ENCODE assay signal across 12 cellular contexts in genomic region chr5:68378204-68378830, GRCh38.
DNase-seq lines count a peak whose midpoint lies in the region; ATAC-seq and TF ChIP-seq lines count a peak whose summit lies in the region.
"Had no signal": no experiment of that assay in that cellular context is flagged by ENCODE, and none has a peak within 500 bp of the region (broad histone marks: within the 10 kb centered on the region; RNA-seq: fewer than 3 reads in every experiment).

No MANE protein-coding gene starts in this region.

- peak overlapping the region; percentile 43 for H3K4me3 Mint-ChIP-seq in activated T-helper 17 cell treated with anti-CD3 and anti-CD28 coated beads, Interleukin-2, amount 50 U/mL, for 72 hours
- H3K4me3 Mint-ChIP-seq in HFFc6 = no peak overlapping the region
- no peak overlapping the region for H3K4me3 Mint-ChIP-seq in Caco-2 (ENCODE audit: unreplicated experiment)

- no peaks in the 10 kb centered on the region for H3K79me2 ChIP-seq in OCI-LY7 (ENCODE audit: insufficient read depth, low read depth, low read length)

- no peak overlapping the region for H2AFZ ChIP-seq in OCI-LY7 (ENCODE audit: low read length)

- no peaks in the 10 kb centered on the region for H3K9me2 ChIP-seq in OCI-LY7 (ENCODE audit: insufficient read depth, low read length)

- CTCF ChIA-PET in OCI-LY7 (lab: Charles Lee; ENCODE audit: unreplicated experiment) = no interaction called here
- CTCF ChIA-PET in Caco-2 (lab: Charles Lee) = no interaction called here

- no peaks in the 10 kb centered on the region for H3K27me3 Mint-ChIP-seq in activated T-helper 17 cell treated with anti-CD3 and anti-CD28 coated beads, Interleukin-2, amount 50 U/mL, for 72 hours
- H3K27me3 Mint-ChIP-seq in HFFc6 (ENCODE audit: insufficient read depth) = peaks cover 4% of the 10 kb centered on the region
- no peaks in the 10 kb centered on the region for H3K27me3 Mint-ChIP-seq in Caco-2 (ENCODE audit: insufficient read depth, unreplicated experiment)

- TF ChIP-seq CTCF in GM12864 (IDR thresholded peaks at IDR 0.05; ENCODE audit: low read depth, low read length, missing control alignments) (no peak), OCI-LY7 (conservative IDR thresholded peaks at IDR 0.05; ENCODE audit: low read length) (no peak), HFFc6 (IDR thresholded peaks at IDR 0.05) (no peak), Caco-2 (IDR thresholded peaks at IDR 0.05; ENCODE audit: insufficient read depth in 1 of 2, low read depth in 1 of 2, low read length in 1 of 2, severe bottlenecking in 1 of 2, unreplicated experiment in 1 of 2) (no peak)

- DNase-seq in GM12864 (ENCODE audit: low read depth) (peak; percentile 25), OCI-LY7 (ENCODE audit: low spot score) (no peak), mesenteric fat pad (ENCODE audit: low spot score) (no peak), HFFc6 (no peak), Caco-2 (no peak)
- DNase-seq: DMS 273 treated with DMSO at 0.1 percent for 48 hours, heart right ventricle, right lobe of liver, SHP77 had no signal

- ATAC-seq in GM19463 (IDR thresholded peaks at IDR 0.05; ENCODE audit: unreplicated experiment) = peak; percentile 81
- peak; percentile 79 for ATAC-seq in HG03139 (IDR thresholded peaks at IDR 0.05; ENCODE audit: unreplicated experiment)
- peak; percentile 63 for ATAC-seq in activated T-helper 17 cell treated with anti-CD3 and anti-CD28 coated beads, Interleukin-2, amount 50 U/mL, for 72 hours (replicated peaks)
- ATAC-seq: heart right ventricle had no signal

- no peaks in the 10 kb centered on the region for H3K36me3 Mint-ChIP-seq in activated T-helper 17 cell treated with anti-CD3 and anti-CD28 coated beads, Interleukin-2, amount 50 U/mL, for 72 hours (ENCODE audit: low read depth)
- H3K36me3 Mint-ChIP-seq in HFFc6 (ENCODE audit: low read depth) = no peaks in the 10 kb centered on the region
- H3K36me3 Mint-ChIP-seq in Caco-2 (ENCODE audit: insufficient read depth, unreplicated experiment) = no peaks in the 10 kb centered on the region

- H3K27me3 ChIP-seq in Caco-2 (replicated peaks; ENCODE audit: control insufficient read depth, insufficient read depth, low read length) = no peaks in the 10 kb centered on the region
- H3K27me3 ChIP-seq: heart right ventricle, right lobe of liver had no signal

- intact Hi-C loops in OCI-LY7 (cut with micrococcal nuclease; ENCODE audit: unreplicated experiment) = no loop called here
- intact Hi-C loops in Caco-2 (cut with micrococcal nuclease; ENCODE audit: unreplicated experiment) = no loop called here

- H3K4me1 ChIP-seq in OCI-LY7 (ENCODE audit: insufficient read depth, low read length, poor library complexity, severe bottlenecking) (no peaks in the 10 kb centered on the region), Caco-2 (no peaks in the 10 kb centered on the region)
- H3K4me1 ChIP-seq: right lobe of liver had no signal

- H3K27ac Mint-ChIP-seq in activated T-helper 17 cell treated with anti-CD3 and anti-CD28 coated beads, Interleukin-2, amount 50 U/mL, for 72 hours = peak overlapping the region; percentile 71
- H3K27ac Mint-ChIP-seq in HFFc6 = no peak overlapping the region
- H3K27ac Mint-ChIP-seq in Caco-2 (ENCODE audit: unreplicated experiment) = no peak overlapping the region

- BruUV-seq in OCI-LY7 (replicated peaks; lab: Mats Ljungman, UMichigan) = no TSS peak
- no TSS peak for BruUV-seq in Caco-2 (replicated peaks; lab: Mats Ljungman, UMichigan)

- H3K36me3 ChIP-seq in OCI-LY7 (ENCODE audit: insufficient read depth, low read length) = no peaks in the 10 kb centered on the region
- no peaks in the 10 kb centered on the region for H3K36me3 ChIP-seq in Caco-2 (ENCODE audit: control insufficient read depth, insufficient read depth, low read length)
- H3K36me3 ChIP-seq: heart right ventricle, right lobe of liver had no signal

- peaks cover 6% of the 10 kb centered on the region for H3K9me3 Mint-ChIP-seq in activated T-helper 17 cell treated with anti-CD3 and anti-CD28 coated beads, Interleukin-2, amount 50 U/mL, for 72 hours
- no peaks in the 10 kb centered on the region; the same call in 1 of the 2 replicates for H3K9me3 Mint-ChIP-seq in HFFc6
- peaks cover 6% of the 10 kb centered on the region for H3K9me3 Mint-ChIP-seq in Caco-2 (ENCODE audit: unreplicated experiment)

- no peak overlapping the region for H3K4me3 ChIP-seq in GM12864 (ENCODE audit: low read depth, low read length)
- no peak overlapping the region for H3K4me3 ChIP-seq in OCI-LY7 (ENCODE audit: low read depth, low read length, poor library complexity, severe bottlenecking)
- no peak overlapping the region for H3K4me3 ChIP-seq in Caco-2 (ENCODE audit: low read depth, low read length)
- H3K4me3 ChIP-seq: heart right ventricle, right lobe of liver had no signal

- H4K20me1 ChIP-seq in OCI-LY7 (ENCODE audit: insufficient read depth, low read length) = no peaks in the 10 kb centered on the region

- no peak overlapping the region for H3K4me2 ChIP-seq in OCI-LY7 (ENCODE audit: low read length)

- POLR2A ChIA-PET in OCI-LY7 (lab: Charles Lee) = interaction anchor here (0.5 to 0.8 kb wide), 3 partner anchors 90 to 450 kb away, joined by 3 to 4 read pairs (median 4); no protein-coding TSS in a partner anchor
- POLR2A ChIA-PET in Caco-2 (lab: Charles Lee) = no interaction called here

- H3K9me3 ChIP-seq in OCI-LY7 (ENCODE audit: low read length) (no peaks in the 10 kb centered on the region), Caco-2 (0 out of 2 replicates have a peak, but pooled peaks cover 2% of the 10 kb centered on the region)
- H3K9me3 ChIP-seq: heart right ventricle, right lobe of liver had no signal

- H3K27ac ChIP-seq in OCI-LY7 (ENCODE audit: low read depth, low read length, poor library complexity, severe bottlenecking) = no peak overlapping the region
- H3K27ac ChIP-seq: heart right ventricle, right lobe of liver had no signal

- H3K4me1 Mint-ChIP-seq in activated T-helper 17 cell treated with anti-CD3 and anti-CD28 coated beads, Interleukin-2, amount 50 U/mL, for 72 hours = peaks cover 40% of the 10 kb centered on the region
- peaks cover 21% of the 10 kb centered on the region for H3K4me1 Mint-ChIP-seq in HFFc6 (ENCODE audit: low read depth)
- H3K4me1 Mint-ChIP-seq in Caco-2 (ENCODE audit: low read depth, unreplicated experiment) = no peaks in the 10 kb centered on the region
